In the genomic region with DNA sequence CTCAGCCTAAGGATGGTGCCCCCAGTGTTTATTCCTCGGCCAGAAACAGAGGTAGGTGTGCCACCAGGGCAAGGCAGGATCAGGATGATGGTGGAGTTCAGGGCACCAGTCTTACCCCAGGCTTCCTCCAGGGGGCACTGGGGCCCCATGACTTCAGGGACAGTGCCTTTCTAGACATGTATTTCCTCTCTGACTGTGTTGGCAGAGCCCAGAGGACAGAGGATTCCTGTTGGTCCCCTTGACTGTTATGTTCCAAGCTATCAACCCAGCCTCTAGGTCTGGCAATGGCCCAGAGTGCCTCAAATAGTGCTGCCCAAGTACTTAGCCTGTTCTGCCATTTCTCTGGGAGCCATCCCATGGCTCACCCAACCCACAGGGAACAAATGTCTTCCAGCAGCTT, we compare ENCODE assay signal across 1 cellular context.
TF ChIP-seq lines count a peak whose summit lies in the region.

No MANE protein-coding gene starts in this region.

TF ChIP-seq in HEK293T, 16 proteins besides CTCF, POLR2A, EP300 and RAD21 (continued from another document):
- TF ChIP-seq, protein P1, sequence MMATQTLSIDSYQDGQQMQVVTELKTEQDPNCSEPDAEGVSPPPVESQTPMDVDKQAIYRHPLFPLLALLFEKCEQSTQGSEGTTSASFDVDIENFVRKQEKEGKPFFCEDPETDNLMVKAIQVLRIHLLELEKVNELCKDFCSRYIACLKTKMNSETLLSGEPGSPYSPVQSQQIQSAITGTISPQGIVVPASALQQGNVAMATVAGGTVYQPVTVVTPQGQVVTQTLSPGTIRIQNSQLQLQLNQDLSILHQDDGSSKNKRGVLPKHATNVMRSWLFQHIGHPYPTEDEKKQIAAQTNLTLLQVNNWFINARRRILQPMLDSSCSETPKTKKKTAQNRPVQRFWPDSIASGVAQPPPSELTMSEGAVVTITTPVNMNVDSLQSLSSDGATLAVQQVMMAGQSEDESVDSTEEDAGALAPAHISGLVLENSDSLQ (IDR thresholded peaks at IDR 0.05): no peak
